In genomic region chr9:128162215-128163026, GRCh38 we compare ENCODE assay signal across 12 cellular contexts. TPM values are rescaled to one million over a fixed set of nuclear protein-coding genes. Genes with fewer than 3 reads are reported as not detected.
DNase-seq lines count a peak whose midpoint lies in the region; ATAC-seq lines count a peak whose summit lies in the region.
"Had no signal": no experiment of that assay in that cellular context is flagged by ENCODE, and none has a peak within 500 bp of the region (broad histone marks: within the 10 kb centered on the region; RNA-seq: fewer than 3 reads in every experiment).

No MANE protein-coding gene starts in this region.

- H3K9me3 Mint-ChIP-seq in activated T-cell treated with anti-CD3 and anti-CD28 coated beads, Interleukin-2, amount 50 U/mL, for 24 hours = no peaks in the 10 kb centered on the region
- no peaks in the 10 kb centered on the region for H3K9me3 Mint-ChIP-seq in activated naive CD8-positive, alpha-beta T cell (ENCODE audit: low read depth)

- peak overlapping the region; percentile 70 for H3K27ac Mint-ChIP-seq in activated T-cell treated with anti-CD3 and anti-CD28 coated beads, Interleukin-2, amount 50 U/mL, for 24 hours
- peak overlapping the region; percentile 35 for H3K27ac Mint-ChIP-seq in activated naive CD8-positive, alpha-beta T cell

- ATAC-seq in Right ventricle myocardium superior (ENCODE audit: poor library complexity) (peak; percentile 22), HG03175 (IDR thresholded peaks at IDR 0.05; ENCODE audit: unreplicated experiment) (no peak), GM21576 (IDR thresholded peaks at IDR 0.05; ENCODE audit: unreplicated experiment) (no peak), GM21737 (IDR thresholded peaks at IDR 0.05; ENCODE audit: unreplicated experiment) (no peak)

- H3K4me3 Mint-ChIP-seq in activated T-cell treated with anti-CD3 and anti-CD28 coated beads, Interleukin-2, amount 50 U/mL, for 24 hours = peak overlapping the region; percentile 85
- peak overlapping the region; percentile 84 for H3K4me3 Mint-ChIP-seq in activated naive CD8-positive, alpha-beta T cell

- no peaks in the 10 kb centered on the region for H3K27me3 Mint-ChIP-seq in activated T-cell treated with anti-CD3 and anti-CD28 coated beads, Interleukin-2, amount 50 U/mL, for 24 hours
- H3K27me3 Mint-ChIP-seq in activated naive CD8-positive, alpha-beta T cell = no peaks in the 10 kb centered on the region

- H3K36me3 Mint-ChIP-seq in activated T-cell treated with anti-CD3 and anti-CD28 coated beads, Interleukin-2, amount 50 U/mL, for 24 hours (ENCODE audit: low read depth) = peaks cover 63% of the 10 kb centered on the region
- peaks cover 3% of the 10 kb centered on the region for H3K36me3 Mint-ChIP-seq in activated naive CD8-positive, alpha-beta T cell

- no peak for DNase-seq in activated T-cell treated with anti-CD3 and anti-CD28 coated beads, Interleukin-2, amount 50 U/mL, for 24 hours
- DNase-seq in activated T-cell treated with anti-CD3 and anti-CD28 coated beads, Interleukin-2, amount 50 U/mL, for 48 hours = no peak
- peak; percentile 74 for DNase-seq in Right ventricle myocardium superior
- peak; percentile 36 for DNase-seq in superior temporal gyrus (ENCODE audit: extremely low spot score)
- DNase-seq: H7; NCI-H1930; SIG-M5; stimulated activated naive CD4-positive, alpha-beta T cell treated with Interleukin-2 at 50 U/mL for 16 hours had no signal

- peaks cover 24% of the 10 kb centered on the region for H3K4me1 Mint-ChIP-seq in activated T-cell treated with anti-CD3 and anti-CD28 coated beads, Interleukin-2, amount 50 U/mL, for 24 hours (ENCODE audit: low read depth)
- peaks cover 18% of the 10 kb centered on the region for H3K4me1 Mint-ChIP-seq in activated naive CD8-positive, alpha-beta T cell (ENCODE audit: low read depth)

- intact Hi-C loops in Right ventricle myocardium superior (cut with DNase I) = no loop called here

RNA-seq across cellular contexts. Expression of gene BBLN, which starts 2.4 kb away (rescaled TPM):
- total RNA-seq in Right ventricle myocardium superior = 31.3 TPM

RNA-seq across cellular contexts. Expression of gene LCN2, which starts 13.2 kb away (rescaled TPM):
- not detected for total RNA-seq in Right ventricle myocardium superior
- total RNA-seq: H7 had no signal

RNA-seq across cellular contexts. Expression of gene CIZ1, which starts 29.0 kb away (rescaled TPM):
- total RNA-seq in Right ventricle myocardium superior = 75.3 TPM

RNA-seq across cellular contexts. Expression of gene PTGES2, which starts 34.9 kb away (rescaled TPM):
- total RNA-seq in Right ventricle myocardium superior = 155 TPM

RNA-seq across cellular contexts. Expression of gene DNM1, which starts 40.8 kb away (rescaled TPM):
- 7.0 TPM for total RNA-seq in Right ventricle myocardium superior

Comparison
In these comparisons a context has a peak if more than half of its experiments do, and no peak if none do; other contexts are left out.
1. DNase-seq: peak in Right ventricle myocardium superior (single experiment) and superior temporal gyrus (single experiment); none in activated T-cell treated with anti-CD3 and anti-CD28 coated beads, Interleukin-2, amount 50 U/mL, for 24 hours (single experiment) and activated T-cell treated with anti-CD3 and anti-CD28 coated beads, Interleukin-2, amount 50 U/mL, for 48 hours (0 of 2).